Comparison of ENCODE assay signal across 8 cellular contexts in the genomic region with DNA sequence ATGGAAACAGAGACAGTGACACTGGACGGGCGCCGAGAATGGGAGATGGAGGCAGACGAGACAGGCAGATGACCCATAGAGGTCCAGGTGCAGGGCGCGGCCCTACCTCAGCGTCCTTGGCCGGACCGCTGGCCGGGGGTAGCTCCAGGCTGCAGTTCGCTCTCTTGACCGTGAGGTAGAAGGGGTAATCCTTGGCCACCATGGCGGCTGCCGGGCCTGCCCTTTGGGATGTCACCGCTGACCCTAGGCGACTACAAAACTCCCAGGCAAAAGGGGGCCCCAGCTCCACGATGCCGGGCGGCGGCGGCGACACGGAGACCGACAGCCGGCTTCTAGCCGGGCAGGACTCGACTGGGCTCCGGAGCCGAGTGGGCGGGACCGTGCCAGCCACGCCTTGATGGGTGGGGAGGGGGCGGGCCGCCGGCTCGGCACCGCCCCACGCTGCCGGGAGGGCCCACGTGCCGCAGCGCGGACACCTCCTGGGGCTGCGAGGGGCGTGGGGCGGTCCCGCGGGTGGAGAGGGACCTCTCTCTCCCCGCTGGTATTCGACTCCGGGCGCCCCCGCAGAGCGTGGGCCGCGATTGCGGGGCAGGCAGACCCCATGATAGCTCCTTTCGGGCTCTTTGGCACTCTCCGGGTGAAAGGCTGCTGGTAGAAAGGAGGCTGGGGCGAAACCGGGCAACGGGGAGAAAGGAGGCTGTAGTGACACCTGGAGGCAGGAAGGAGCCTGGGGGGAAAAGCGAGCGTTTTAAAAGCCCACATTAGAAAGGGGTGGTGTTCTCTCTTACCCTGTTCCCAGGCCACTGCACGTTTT. TPM values are rescaled to one million over a fixed set of nuclear protein-coding genes. Genes with fewer than 3 reads are reported as not detected.
DNase-seq lines count a peak whose midpoint lies in the region; ATAC-seq and TF ChIP-seq lines count a peak whose summit lies in the region.

A gene with protein sequence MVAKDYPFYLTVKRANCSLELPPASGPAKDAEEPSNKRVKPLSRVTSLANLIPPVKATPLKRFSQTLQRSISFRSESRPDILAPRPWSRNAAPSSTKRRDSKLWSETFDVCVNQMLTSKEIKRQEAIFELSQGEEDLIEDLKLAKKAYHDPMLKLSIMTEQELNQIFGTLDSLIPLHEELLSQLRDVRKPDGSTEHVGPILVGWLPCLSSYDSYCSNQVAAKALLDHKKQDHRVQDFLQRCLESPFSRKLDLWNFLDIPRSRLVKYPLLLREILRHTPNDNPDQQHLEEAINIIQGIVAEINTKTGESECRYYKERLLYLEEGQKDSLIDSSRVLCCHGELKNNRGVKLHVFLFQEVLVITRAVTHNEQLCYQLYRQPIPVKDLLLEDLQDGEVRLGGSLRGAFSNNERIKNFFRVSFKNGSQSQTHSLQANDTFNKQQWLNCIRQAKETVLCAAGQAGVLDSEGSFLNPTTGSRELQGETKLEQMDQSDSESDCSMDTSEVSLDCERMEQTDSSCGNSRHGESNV (minus strand): TSS at position 353 of the 814 bp plus-strand sequence. CDS start 151 bp downstream, at position 202.

- H3K27ac Mint-ChIP-seq in activated CD8-positive, alpha-beta T cell treated with anti-CD3 and anti-CD28 coated beads, Interleukin-2, amount 10 ng/mL, durations not matched to agents 7 days and 5 days = peak within 1 kb of the TSS; percentile 84

- CTCF ChIA-PET in activated CD8-positive, alpha-beta T cell treated with anti-CD3 and anti-CD28 coated beads, Interleukin-2, amount 10 ng/mL, durations not matched to agents 7 days and 5 days (lab: Charles Lee) = interaction anchor here (0.6 to 12.6 kb wide), 36 partner anchors 11 to 246 kb away, joined by 3 to 290 read pairs (median 6); a partner anchor contains a TSS

- ATAC-seq in GM18909 (IDR thresholded peaks at IDR 0.05; ENCODE audit: poor library complexity, unreplicated experiment) = peak; percentile 89
- peak; percentile 83 for ATAC-seq in HG03175 (IDR thresholded peaks at IDR 0.05; ENCODE audit: unreplicated experiment)
- ATAC-seq in activated CD8-positive, alpha-beta T cell treated with anti-CD3 and anti-CD28 coated beads, Interleukin-2, amount 10 ng/mL, durations not matched to agents 7 days and 5 days = peak; percentile 84
- peak; percentile 95 for ATAC-seq in lung (ENCODE audit: insufficient read depth, low FRiP score)

- H3K36me3 ChIP-seq in ectodermal cell (ENCODE audit: control insufficient read depth, insufficient read depth, low read length) = no peaks in the 10 kb centered on the region
- no peaks in the 10 kb centered on the region for H3K36me3 ChIP-seq in lung (ENCODE audit: control insufficient read depth in 2 of 2, insufficient read depth in 2 of 2, low read length in 2 of 2)

- POLR2A ChIA-PET in activated CD8-positive, alpha-beta T cell treated with anti-CD3 and anti-CD28 coated beads, Interleukin-2, amount 10 ng/mL, durations not matched to agents 7 days and 5 days (lab: Charles Lee) = interaction anchor here (0.5 to 10.9 kb wide), 23 partner anchors 15 to 241 kb away, joined by 3 to 309 read pairs (median 9); a partner anchor contains a TSS

- no peaks in the 10 kb centered on the region for H3K27me3 Mint-ChIP-seq in activated CD8-positive, alpha-beta T cell treated with anti-CD3 and anti-CD28 coated beads, Interleukin-2, amount 10 ng/mL, durations not matched to agents 7 days and 5 days (ENCODE audit: low read depth)

- H3K9me3 ChIP-seq in ectodermal cell (ENCODE audit: control insufficient read depth, low read length) = no peaks in the 10 kb centered on the region
- H3K9me3 ChIP-seq in lung (ENCODE audit: control insufficient read depth in 2 of 2, insufficient read depth in 1 of 2, low read length in 1 of 2) = no peaks in the 10 kb centered on the region

- H3K4me3 ChIP-seq in AG10803 (ENCODE audit: low read length) (peak within 1 kb of the TSS; percentile 76), ectodermal cell (ENCODE audit: insufficient read depth, low read depth, low read length) (peak within 1 kb of the TSS; percentile 37), lung (peak within 1 kb of the TSS; percentile 90)

- H3K4me1 Mint-ChIP-seq in activated CD8-positive, alpha-beta T cell treated with anti-CD3 and anti-CD28 coated beads, Interleukin-2, amount 10 ng/mL, durations not matched to agents 7 days and 5 days (ENCODE audit: low read depth) = peaks cover 28% of the 10 kb centered on the region

- H3K27me3 ChIP-seq in ectodermal cell (ENCODE audit: control insufficient read depth, insufficient read depth, low read length, poor library complexity, severe bottlenecking) (peaks cover 19% of the 10 kb centered on the region), lung (ENCODE audit: control insufficient read depth, insufficient read depth) (no peaks in the 10 kb centered on the region)

- H3K4me1 ChIP-seq in ectodermal cell (ENCODE audit: control insufficient read depth, insufficient read depth, low read length) (peaks cover 2% of the 10 kb centered on the region), lung (ENCODE audit: control insufficient read depth in 2 of 2, insufficient read depth in 2 of 2, low read length in 2 of 2) (peaks cover 4 to 13% of the 10 kb centered on the region in 2 donors)

- H3K27ac ChIP-seq in ectodermal cell (ENCODE audit: insufficient read depth, low read depth, low read length, poor library complexity, severe bottlenecking) = no peak within 1 kb of the TSS
- H3K27ac ChIP-seq in lung (ENCODE audit: low read depth in 1 of 2, low read length in 1 of 2) = peak within 1 kb of the TSS; percentile 55 to 91

- H3K9me3 Mint-ChIP-seq in activated CD8-positive, alpha-beta T cell treated with anti-CD3 and anti-CD28 coated beads, Interleukin-2, amount 10 ng/mL, durations not matched to agents 7 days and 5 days (ENCODE audit: insufficient read depth) = no peaks in the 10 kb centered on the region

- peaks cover 34% of the 10 kb centered on the region for H3K36me3 Mint-ChIP-seq in activated CD8-positive, alpha-beta T cell treated with anti-CD3 and anti-CD28 coated beads, Interleukin-2, amount 10 ng/mL, durations not matched to agents 7 days and 5 days (ENCODE audit: low read depth)

- DNase-seq in AG10803 (ENCODE audit: low read depth) (peak; percentile 63), NCI-H69 (lab: John Stamatoyannopoulos, UW) (peak; percentile 86), lung (ENCODE audit: low spot score) (peak; percentile 86)
- DNase-seq in activated CD8-positive, alpha-beta T cell treated with anti-CD3 and anti-CD28 coated beads, Interleukin-2, amount 10 ng/mL, durations not matched to agents 7 days and 5 days = peak; percentile 89
- peak; percentile 77 to 90 (median 80) for DNase-seq in stimulated activated CD4-positive, alpha-beta T cell treated with anti-CD3 and anti-CD28 coated beads, TNF-alpha, amount 100 ng/mL, for 48 hours (ENCODE audit: low read depth in 3 of 3)

- peak; percentile 49 for TF ChIP-seq CTCF in AG10803 (conservative IDR thresholded peaks at IDR 0.05; ENCODE audit: low read length)
- TF ChIP-seq CTCF in lung (IDR thresholded peaks at IDR 0.05; ENCODE audit: control extremely low read depth, extremely low read depth) = peak; percentile 39

- 1% methylated on average over 65 of the region's 65 CpGs for WGBS in ectodermal cell, 2 experiments
- WGBS in lung, 2 donors = 1% methylated on average over 52 to 65 of the region's 65 CpGs

- H3K4me3 Mint-ChIP-seq in activated CD8-positive, alpha-beta T cell treated with anti-CD3 and anti-CD28 coated beads, Interleukin-2, amount 10 ng/mL, durations not matched to agents 7 days and 5 days = peak within 1 kb of the TSS; percentile 83

RNA-seq across cellular contexts. Expression of the gene that starts here (rescaled TPM):
- 100 to 1,000 TPM in 1 of 2 experiments, 10 to 100 TPM in 1; 94.6 to 101 TPM for total RNA-seq in activated CD8-positive, alpha-beta T cell treated with anti-CD3 and anti-CD28 coated beads, Interleukin-2, amount 10 ng/mL, durations not matched to agents 7 days and 5 days
- 1.5 TPM for polyA plus RNA-seq in ectodermal cell (2013, experiment 1 of 4)
- 0.89 TPM for polyA plus RNA-seq in ectodermal cell (2013, experiment 2 of 4)
- polyA plus RNA-seq in ectodermal cell (2013, experiment 3 of 4) = 0.91 TPM
- polyA plus RNA-seq in ectodermal cell (2013, experiment 4 of 4) = 1.1 TPM
- 10 to 100 TPM; 25.9 to 40.9 TPM for total RNA-seq in lung
- polyA plus RNA-seq in lung = 10 to 100 TPM; 10.4 to 16.0 TPM

Comparison
In these comparisons a context has a peak if more than half of its experiments do, and no peak if none do; other contexts are left out.
1. H3K4me3 ChIP-seq: peak in every context shown above with its lines; median percentile 90 in lung; 76 in AG10803; 37 in ectodermal cell.